Comparison of ENCODE assay signal across 10 cellular contexts in the genomic region with DNA sequence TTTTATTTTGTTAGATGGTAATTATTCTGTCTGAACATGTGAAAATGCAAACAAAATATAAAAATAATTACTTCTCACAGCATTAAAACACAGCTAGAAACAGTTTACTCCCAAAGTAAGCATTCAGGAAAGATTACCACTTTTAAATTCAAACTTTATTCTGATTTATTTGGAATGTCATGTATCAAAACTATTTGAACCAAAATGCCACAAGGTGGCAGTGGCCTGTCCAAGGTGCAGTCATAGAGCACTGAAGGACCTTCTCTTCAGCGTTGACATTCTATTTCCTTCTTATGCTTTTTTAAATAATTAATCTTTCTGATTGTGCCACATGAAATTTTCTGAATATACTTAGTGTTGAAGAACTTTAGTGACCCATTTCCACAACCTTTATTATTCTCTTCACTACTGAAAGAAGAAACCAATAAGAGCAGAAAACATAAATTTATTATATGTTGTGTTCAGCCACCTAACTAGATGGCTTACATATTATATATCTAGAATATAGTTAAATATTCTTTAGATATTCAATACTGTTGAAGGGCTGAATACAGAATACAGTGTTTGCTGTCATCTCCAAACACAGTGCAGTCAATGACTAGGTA.
DNase-seq lines count a peak whose midpoint lies in the region; ATAC-seq and TF ChIP-seq lines count a peak whose summit lies in the region.
"Had no signal": no experiment of that assay in that cellular context is flagged by ENCODE, and none has a peak within 500 bp of the region (broad histone marks: within the 10 kb centered on the region; RNA-seq: fewer than 3 reads in every experiment).

No MANE protein-coding gene starts in this region.

- no peak for ATAC-seq in HG03378 (IDR thresholded peaks at IDR 0.05; ENCODE audit: unreplicated experiment)
- ATAC-seq in stimulated activated naive CD8-positive, alpha-beta T cell treated with anti-CD3 and anti-CD28 coated beads, Interleukin-15, Interleukin-2, amounts not matched to agents 100 U/mL and 50 U/mL, for 24 hours = no peak
- ATAC-seq: right cardiac atrium had no signal

- no peaks in the 10 kb centered on the region for H3K27me3 Mint-ChIP-seq in endodermal cell (ENCODE audit: insufficient read depth)
- peaks cover 7% of the 10 kb centered on the region for H3K27me3 Mint-ChIP-seq in osteocyte (ENCODE audit: unreplicated experiment)

- H3K9me3 ChIP-seq in endodermal cell (ENCODE audit: control insufficient read depth, low read length) = peaks cover 7% of the 10 kb centered on the region

- no peaks in the 10 kb centered on the region for H3K36me3 Mint-ChIP-seq in endodermal cell (ENCODE audit: low read depth)
- H3K36me3 Mint-ChIP-seq in osteocyte (ENCODE audit: unreplicated experiment) = no peaks in the 10 kb centered on the region

- WGBS in endodermal cell (ENCODE audit: insufficient coverage in 1 of 2, insufficient read length in 1 of 2), 2 experiments = 67% methylated on average over 1 of the region's 1 CpG; no CpG with 5 or more reads in 1 of the 2 experiments

- H3K9me3 Mint-ChIP-seq in endodermal cell (peaks cover 2% of the 10 kb centered on the region), osteocyte (ENCODE audit: unreplicated experiment) (peaks cover 7% of the 10 kb centered on the region)

- H3K9ac ChIP-seq in endodermal cell (ENCODE audit: extremely low read depth, low read length, poor library complexity, severe bottlenecking) = no peak overlapping the region

- no peaks in the 10 kb centered on the region for H3K4me1 Mint-ChIP-seq in endodermal cell
- H3K4me1 Mint-ChIP-seq in osteocyte (ENCODE audit: unreplicated experiment) = no peaks in the 10 kb centered on the region

- H3K4me1 ChIP-seq in endodermal cell (ENCODE audit: control insufficient read depth, insufficient read depth, low read length) = no peaks in the 10 kb centered on the region

- H3K4me3 ChIP-seq in endodermal cell (ENCODE audit: low read length) = no peak overlapping the region

- peak in 2 of 3 experiments; percentile 16 to 29 for DNase-seq in NCI-H1417 (lab: John Stamatoyannopoulos, UW)
- no peak for DNase-seq in NCI-H1417 treated with DMSO at 0.1 percent for 48 hours (lab: John Stamatoyannopoulos, UW)
- DNase-seq in MV-4-11 (lab: John Stamatoyannopoulos, UW) = peak; percentile 2
- DNase-seq in endodermal cell = no peak
- DNase-seq in osteocyte (ENCODE audit: extremely low spot score, unreplicated experiment) = no peak
- no peak for DNase-seq in NCI-H146 (lab: John Stamatoyannopoulos, UW)
- DNase-seq in stimulated activated naive CD8-positive, alpha-beta T cell treated with anti-CD3 and anti-CD28 coated beads, Interleukin-15, Interleukin-2, amounts not matched to agents 100 U/mL and 50 U/mL, for 24 hours = no peak
- DNase-seq: aorta, right cardiac atrium had no signal

- TF ChIP-seq CTCF in endodermal cell (conservative IDR thresholded peaks at IDR 0.05) (peak; percentile 80), osteocyte (IDR thresholded peaks at IDR 0.05) (peak; percentile 25)

- no peaks in the 10 kb centered on the region for H3K36me3 ChIP-seq in endodermal cell (ENCODE audit: control insufficient read depth, insufficient read depth, low read length)

- H3K27ac Mint-ChIP-seq in endodermal cell = no peak overlapping the region
- no peak overlapping the region for H3K27ac Mint-ChIP-seq in osteocyte (ENCODE audit: unreplicated experiment)

- no peak overlapping the region for H3K4me3 Mint-ChIP-seq in endodermal cell
- H3K4me3 Mint-ChIP-seq in osteocyte (ENCODE audit: unreplicated experiment) = no peak overlapping the region

- no peaks in the 10 kb centered on the region for H3K27me3 ChIP-seq in endodermal cell (ENCODE audit: control insufficient read depth, insufficient read depth, low read length, poor library complexity, severe bottlenecking)

- no peak overlapping the region for H3K27ac ChIP-seq in endodermal cell (ENCODE audit: low read depth, low read length)

Comparison
In these comparisons a context has a peak if more than half of its experiments do, and no peak if none do; other contexts are left out.
1. DNase-seq: peak in NCI-H1417 (2 of 3) and MV-4-11 (single experiment); none in NCI-H1417 treated with DMSO at 0.1 percent for 48 hours (single experiment), endodermal cell (single experiment), osteocyte (single experiment), NCI-H146 (single experiment) and stimulated activated naive CD8-positive, alpha-beta T cell treated with anti-CD3 and anti-CD28 coated beads, Interleukin-15, Interleukin-2, amounts not matched to agents 100 U/mL and 50 U/mL, for 24 hours (single experiment).